Comparison of ENCODE assay signal across 1 cellular context in the genomic region with DNA sequence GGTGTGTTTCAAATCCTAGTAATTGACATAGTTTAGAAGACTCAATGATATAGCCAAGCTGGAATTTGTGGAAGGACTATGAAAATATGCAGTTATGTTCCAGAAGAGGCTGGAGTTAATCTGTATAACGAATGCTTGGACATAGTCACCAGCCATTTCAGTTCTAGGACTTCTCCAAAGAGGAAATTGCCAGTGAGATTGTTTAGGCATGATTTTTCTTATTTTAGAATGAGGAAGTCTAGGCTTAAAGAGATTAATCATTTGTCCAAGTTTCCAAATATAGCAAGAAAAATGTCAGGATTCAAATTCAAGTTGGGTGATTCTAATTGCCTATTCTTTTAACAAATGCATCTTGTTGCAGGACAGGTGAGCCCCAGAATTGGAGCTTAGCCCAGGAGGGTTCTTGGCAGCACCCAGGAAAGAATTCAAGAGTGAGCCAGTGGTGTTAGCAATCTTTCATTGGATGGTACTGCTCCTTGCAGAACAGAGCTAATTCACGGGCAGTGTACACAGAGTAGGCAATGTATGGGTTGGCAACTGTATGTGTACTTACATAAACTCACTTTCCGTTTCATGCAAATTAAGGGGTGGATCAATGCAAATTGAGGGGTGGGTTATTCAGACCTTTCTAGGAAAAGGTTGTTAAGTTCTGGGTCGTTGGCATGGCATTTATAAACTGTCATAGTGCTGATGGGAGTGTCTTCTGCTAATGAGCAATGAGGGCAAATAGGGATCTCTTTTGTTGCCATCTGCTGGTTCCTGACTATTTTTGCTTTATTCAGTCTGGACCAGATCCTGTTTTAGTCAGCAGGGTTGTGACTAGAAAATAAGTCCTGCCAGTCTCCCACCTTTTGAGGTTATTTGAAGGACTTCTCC.
TF ChIP-seq lines count a peak whose summit lies in the region.

No MANE protein-coding gene starts in this region.

TF ChIP-seq in SK-N-SH, 30 proteins besides CTCF, POLR2A, EP300 and RAD21:
- TF ChIP-seq TEAD4 (IDR thresholded peaks at IDR 0.05; ENCODE audit: borderline replicate concordance, insufficient read depth), result 0 out of 2 replicates have a peak, but pooled peaks have one; percentile 37
- TF ChIP-seq ELF1 (IDR thresholded peaks at IDR 0.05), result peak; percentile 31; the same call in 1 of the 2 replicates
- TF ChIP-seq JUND (IDR thresholded peaks at IDR 0.05), result 0 out of 2 replicates have a peak, but pooled peaks have one; percentile 7
- TF ChIP-seq, protein P1, sequence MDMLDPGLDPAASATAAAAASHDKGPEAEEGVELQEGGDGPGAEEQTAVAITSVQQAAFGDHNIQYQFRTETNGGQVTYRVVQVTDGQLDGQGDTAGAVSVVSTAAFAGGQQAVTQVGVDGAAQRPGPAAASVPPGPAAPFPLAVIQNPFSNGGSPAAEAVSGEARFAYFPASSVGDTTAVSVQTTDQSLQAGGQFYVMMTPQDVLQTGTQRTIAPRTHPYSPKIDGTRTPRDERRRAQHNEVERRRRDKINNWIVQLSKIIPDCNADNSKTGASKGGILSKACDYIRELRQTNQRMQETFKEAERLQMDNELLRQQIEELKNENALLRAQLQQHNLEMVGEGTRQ (IDR thresholded peaks at IDR 0.05; ENCODE audit: borderline replicate concordance, low read depth, low read length), result no peak
- TF ChIP-seq MEF2A (IDR thresholded peaks at IDR 0.05; ENCODE audit: borderline replicate concordance, low read depth), result peak; percentile 71
